ENCODE assay signal across 29 cellular contexts in genomic region chr1:41512701-41513387, GRCh38. TPM values are rescaled to one million over a fixed set of nuclear protein-coding genes. Genes with fewer than 3 reads are reported as not detected.
"Had no signal": no experiment of that assay in that cellular context is flagged by ENCODE, and none has a peak within 500 bp of the region (broad histone marks: within the 10 kb centered on the region; RNA-seq: fewer than 3 reads in every experiment).

No MANE protein-coding gene starts in this region.

- H3K9me3 ChIP-seq: ascending aorta, SJCRH30 had no signal

- H2AFZ ChIP-seq: PC-9 had no signal

- H3K4me3 ChIP-seq: ascending aorta, cardiac muscle cell, PC-9, SJCRH30, SK-N-MC had no signal

- H3K27ac ChIP-seq: ascending aorta, cardiac muscle cell, RWPE1, SJCRH30, SK-N-MC had no signal

- H3K9me3 Mint-ChIP-seq: activated CD4-positive, alpha-beta T cell treated with anti-CD3 and anti-CD28 coated beads, Interleukin-2, amount 10 ng/mL, durations not matched to agents 7 days and 5 days; activated naive CD4-positive, alpha-beta T cell treated with anti-CD3 and anti-CD28 coated beads, Interleukin-2, amount 10 ng/mL, durations not matched to agents 7 days and 5 days; activated naive CD8-positive, alpha-beta T cell treated with anti-CD3 and anti-CD28 coated beads, Interleukin-2, amount 10 ng/mL, durations not matched to agents 7 days and 5 days; activated T-cell treated with anti-CD3 and anti-CD28 coated beads, Interleukin-2, amount 50 U/mL, for 24 hours; activated T-helper 2 cell treated with anti-CD3 and anti-CD28 coated beads, Interferon-gamma antibody, Interleukin-2, Interleukin-4, amounts not matched to agents 10 μg/mL and 5 μg/mL and 100 μg/mL, durations not matched to agents 14 hours and 24 hours and 36 hours; IgD-negative memory B cell; T-helper 1 cell treated with Interleukin-12 subunit alpha and Interleukin-12 subunit beta and Interleukin-4 antibody, amounts not matched to agents 30 μg/mL and 1 μg/mL, for 36 hours; T-helper 2 cell treated with Interferon-gamma antibody and Interleukin-4, amounts not matched to agents 5 μg/mL and 100 μg/mL, for 36 hours had no signal

- H3K36me3 ChIP-seq: ascending aorta, cardiac muscle cell, SJCRH30 had no signal

- H3K27ac Mint-ChIP-seq: activated CD4-positive, alpha-beta T cell treated with anti-CD3 and anti-CD28 coated beads, Interleukin-2, amount 10 ng/mL, durations not matched to agents 7 days and 5 days; activated CD8-positive, alpha-beta T cell treated with anti-CD3 and anti-CD28 coated beads, Interleukin-2, amount 10 ng/mL, durations not matched to agents 7 days and 5 days; activated naive CD4-positive, alpha-beta T cell treated with anti-CD3 and anti-CD28 coated beads, Interleukin-2, amount 10 ng/mL, durations not matched to agents 7 days and 5 days; activated naive CD8-positive, alpha-beta T cell treated with anti-CD3 and anti-CD28 coated beads, Interleukin-2, amount 10 ng/mL, durations not matched to agents 7 days and 5 days; activated T-cell treated with anti-CD3 and anti-CD28 coated beads, Interleukin-2, amount 50 U/mL, for 24 hours; activated T-helper 2 cell treated with anti-CD3 and anti-CD28 coated beads, Interferon-gamma antibody, Interleukin-2, Interleukin-4, amounts not matched to agents 10 μg/mL and 5 μg/mL and 100 μg/mL, durations not matched to agents 14 hours and 24 hours and 36 hours; IgD-negative memory B cell; T-helper 1 cell treated with Interleukin-12 subunit alpha and Interleukin-12 subunit beta and Interleukin-4 antibody, amounts not matched to agents 30 μg/mL and 1 μg/mL, for 36 hours; T-helper 2 cell treated with Interferon-gamma antibody and Interleukin-4, amounts not matched to agents 5 μg/mL and 100 μg/mL, for 36 hours had no signal

- DNase-seq: activated CD4-positive, alpha-beta T cell treated with anti-CD3 and anti-CD28 coated beads, Interleukin-2, amount 10 ng/mL, durations not matched to agents 7 days and 5 days; activated gamma-delta T cell; activated T-cell treated with anti-CD3 and anti-CD28 coated beads, Interleukin-2, amount 50 U/mL, for 24 hours; amygdala; KG1; MM.1S; MV-4-11; NCI-H1092 treated with DMSO at 0.1 percent for 48 hours; NCI-H1417; NCI-H146; NCI-H187; NCI-H2029 treated with DMSO at 0.1 percent for 48 hours; NCI-H2107; NCI-H748 treated with DMSO at 0.1 percent for 48 hours; NK-92 treated with Interleukin-12 subunit alpha and Interleukin-12 subunit beta, amount 100 ng/mL, for 24 hours; PC-9; SHP77; SJCRH30 had no signal

- H3K27me3 ChIP-seq: ascending aorta, cardiac muscle cell, SJCRH30 had no signal

- ATAC-seq: activated CD8-positive, alpha-beta T cell treated with anti-CD3 and anti-CD28 coated beads, Interleukin-2, amount 10 ng/mL, durations not matched to agents 7 days and 5 days had no signal

RNA-seq across cellular contexts. Expression of gene EDN2, which starts 28.4 kb away (rescaled TPM):
- total RNA-seq: activated CD4-positive, alpha-beta T cell treated with anti-CD3 and anti-CD28 coated beads, Interleukin-2, amount 10 ng/mL, durations not matched to agents 7 days and 5 days; activated CD8-positive, alpha-beta T cell treated with anti-CD3 and anti-CD28 coated beads, Interleukin-2, amount 10 ng/mL, durations not matched to agents 7 days and 5 days; activated naive CD8-positive, alpha-beta T cell treated with anti-CD3 and anti-CD28 coated beads, Interleukin-2, amount 10 ng/mL, durations not matched to agents 7 days and 5 days; activated T-helper 2 cell treated with anti-CD3 and anti-CD28 coated beads, Interferon-gamma antibody, Interleukin-2, Interleukin-4, amounts not matched to agents 10 μg/mL and 5 μg/mL and 100 μg/mL, durations not matched to agents 14 hours and 24 hours and 36 hours; ascending aorta had no signal
- polyA plus RNA-seq: IgD-negative memory B cell had no signal
